Comparison of ENCODE assay signal across 21 cellular contexts in genomic region chr18:14941256-14941655, GRCh38.
"Had no signal": no experiment of that assay in that cellular context is flagged by ENCODE, and none has a peak within 500 bp of the region (broad histone marks: within the 10 kb centered on the region; RNA-seq: fewer than 3 reads in every experiment).

No MANE protein-coding gene starts in this region.

- H3K4me1 ChIP-seq: left ventricle myocardium inferior, right lobe of liver had no signal

- H3K4me3 Mint-ChIP-seq: activated CD4-positive, alpha-beta memory T cell treated with anti-CD3 and anti-CD28 coated beads for 36 hours; activated CD4-positive, alpha-beta T cell treated with anti-CD3 and anti-CD28 coated beads for 36 hours; activated naive CD8-positive, alpha-beta T cell treated with anti-CD3 and anti-CD28 coated beads, Interleukin-2, amount 50 U/mL, for 24 hours; effector memory CD8-positive, alpha-beta T cell; mesothelial cell of epicardium; stimulated activated naive B cell treated with anti-CD40 and anti-IgM and Interleukin-4, amounts not matched to agents 10 μg/mL and 1 μg/mL and 100 μg/mL, for 72 hours; WTC11 had no signal

- H3K36me3 ChIP-seq: cardiac muscle cell, left ventricle myocardium inferior, right lobe of liver had no signal

- DNase-seq: activated CD4-positive, alpha-beta memory T cell treated with anti-CD3 and anti-CD28 coated beads for 36 hours; activated CD4-positive, alpha-beta T cell treated with anti-CD3 and anti-CD28 coated beads for 36 hours; activated effector memory CD4-positive, alpha-beta T cell treated with anti-CD3 and anti-CD28 coated beads, Interleukin-2, amount 50 U/mL, for 16 hours; activated naive CD4-positive, alpha-beta T cell treated with anti-CD3 and anti-CD28 coated beads, Interleukin-2, amount 50 U/mL, for 16 hours; activated naive CD8-positive, alpha-beta T cell treated with anti-CD3 and anti-CD28 coated beads, Interleukin-2, amount 50 U/mL, for 24 hours; activated T-cell treated with anti-CD3 and anti-CD28 coated beads for 4 hours; dorsolateral prefrontal cortex; effector memory CD8-positive, alpha-beta T cell; foreskin melanocyte; left ventricle myocardium inferior; nucleus accumbens; posterior cingulate gyrus; right lobe of liver; stimulated activated CD4-positive, alpha-beta T cell treated with anti-CD3 and anti-CD28 coated beads, Interleukin-15, amount 100 ng/mL, for 24 hours; stimulated activated naive B cell treated with anti-CD40 and anti-IgM and Interleukin-4, amounts not matched to agents 10 μg/mL and 1 μg/mL and 100 μg/mL, for 72 hours; T-helper 9 cell had no signal

- H3K4me3 ChIP-seq: cardiac muscle cell, dorsolateral prefrontal cortex, left ventricle myocardium inferior, right lobe of liver, smooth muscle cell had no signal

- H3K4me1 Mint-ChIP-seq: activated CD4-positive, alpha-beta T cell treated with anti-CD3 and anti-CD28 coated beads for 36 hours; activated naive CD8-positive, alpha-beta T cell treated with anti-CD3 and anti-CD28 coated beads, Interleukin-2, amount 50 U/mL, for 24 hours; mesothelial cell of epicardium; stimulated activated naive B cell treated with anti-CD40 and anti-IgM and Interleukin-4, amounts not matched to agents 10 μg/mL and 1 μg/mL and 100 μg/mL, for 72 hours; WTC11 had no signal

- H3K27me3 ChIP-seq: cardiac muscle cell, right lobe of liver had no signal

- H3K9me3 ChIP-seq: left ventricle myocardium inferior, right lobe of liver had no signal

- H3K27me3 Mint-ChIP-seq: activated CD4-positive, alpha-beta memory T cell treated with anti-CD3 and anti-CD28 coated beads for 36 hours; activated CD4-positive, alpha-beta T cell treated with anti-CD3 and anti-CD28 coated beads for 36 hours; activated naive CD8-positive, alpha-beta T cell treated with anti-CD3 and anti-CD28 coated beads, Interleukin-2, amount 50 U/mL, for 24 hours; stimulated activated naive B cell treated with anti-CD40 and anti-IgM and Interleukin-4, amounts not matched to agents 10 μg/mL and 1 μg/mL and 100 μg/mL, for 72 hours had no signal

- H3K27ac Mint-ChIP-seq: activated CD4-positive, alpha-beta memory T cell treated with anti-CD3 and anti-CD28 coated beads for 36 hours; activated CD4-positive, alpha-beta T cell treated with anti-CD3 and anti-CD28 coated beads for 36 hours; activated naive CD8-positive, alpha-beta T cell treated with anti-CD3 and anti-CD28 coated beads, Interleukin-2, amount 50 U/mL, for 24 hours; effector memory CD8-positive, alpha-beta T cell; mesothelial cell of epicardium; stimulated activated naive B cell treated with anti-CD40 and anti-IgM and Interleukin-4, amounts not matched to agents 10 μg/mL and 1 μg/mL and 100 μg/mL, for 72 hours; WTC11 had no signal

- H3K4me2 ChIP-seq: smooth muscle cell had no signal

- H3K9me3 Mint-ChIP-seq: activated CD4-positive, alpha-beta memory T cell treated with anti-CD3 and anti-CD28 coated beads for 36 hours; activated naive CD8-positive, alpha-beta T cell treated with anti-CD3 and anti-CD28 coated beads, Interleukin-2, amount 50 U/mL, for 24 hours; effector memory CD8-positive, alpha-beta T cell had no signal

- H3K27ac ChIP-seq: cardiac muscle cell, dorsolateral prefrontal cortex, left ventricle myocardium inferior, right lobe of liver had no signal

- ATAC-seq: activated CD4-positive, alpha-beta T cell treated with anti-CD3 and anti-CD28 coated beads for 36 hours; activated naive CD8-positive, alpha-beta T cell treated with anti-CD3 and anti-CD28 coated beads, Interleukin-2, amount 50 U/mL, for 24 hours; effector memory CD8-positive, alpha-beta T cell; esophagus mucosa; stimulated activated naive B cell treated with anti-CD40 and anti-IgM and Interleukin-4, amounts not matched to agents 10 μg/mL and 1 μg/mL and 100 μg/mL, for 72 hours; WTC11 had no signal
